29 cellular contexts compared by ENCODE assay signal in the genomic region with DNA sequence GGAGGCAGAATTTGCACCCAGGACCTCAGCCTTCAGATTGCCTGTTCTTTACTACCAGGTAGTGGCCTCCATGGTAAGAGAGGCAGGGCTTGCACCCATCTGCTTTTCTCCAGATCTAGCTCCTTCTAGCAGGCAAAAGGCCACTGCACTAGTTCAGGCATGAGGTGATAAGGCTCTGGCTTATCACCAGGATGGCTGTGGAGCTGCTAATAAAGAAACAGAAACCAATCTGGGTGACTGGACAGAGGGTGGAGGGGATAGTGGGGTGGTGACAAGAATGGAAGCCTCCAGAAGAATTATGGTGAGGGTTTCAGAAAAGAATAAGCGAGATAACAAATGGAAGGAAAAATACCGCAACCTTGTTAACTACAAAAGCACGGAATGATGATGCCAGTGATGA. TPM values are rescaled to one million over a fixed set of nuclear protein-coding genes. Genes with fewer than 3 reads are reported as not detected.
"Had no signal": no experiment of that assay in that cellular context is flagged by ENCODE, and none has a peak within 500 bp of the region (broad histone marks: within the 10 kb centered on the region; RNA-seq: fewer than 3 reads in every experiment).

No MANE protein-coding gene starts in this region.

- H3K27ac ChIP-seq: ascending aorta, coronary artery, dorsolateral prefrontal cortex, gastroesophageal sphincter, neural progenitor cell, upper lobe of right lung, VCaP had no signal

- ATAC-seq: activated CD4-positive, CD25-positive, alpha-beta regulatory T cell treated with anti-CD3 and anti-CD28 coated beads, Interleukin-2, amount 50 U/mL, for 24 hours; gastroesophageal sphincter; left cardiac atrium; natural killer cell; right cardiac atrium; stimulated activated naive CD8-positive, alpha-beta T cell treated with anti-CD3 and anti-CD28 coated beads, Interleukin-15, Interleukin-2, amounts not matched to agents 100 U/mL and 50 U/mL, for 24 hours; upper lobe of right lung had no signal

- DNase-seq: activated CD4-positive, alpha-beta memory T cell treated with anti-CD3 and anti-CD28 coated beads for 36 hours; activated CD4-positive, alpha-beta T cell treated with anti-CD3 and anti-CD28 coated beads for 48 hours; activated CD8-positive, alpha-beta memory T cell treated with anti-CD3 and anti-CD28 coated beads, Interleukin-2, amount 50 U/mL, for 48 hours; activated gamma-delta T cell; activated naive CD4-positive, alpha-beta T cell treated with anti-CD3 and anti-CD28 coated beads, Interleukin-2, amount 10 ng/mL, durations not matched to agents 7 days and 5 days; activated naive CD8-positive, alpha-beta T cell treated with anti-CD3 and anti-CD28 coated beads, Interleukin-2, amount 10 ng/mL, durations not matched to agents 7 days and 5 days; activated T-cell treated with anti-CD3 and anti-CD28 coated beads, Interleukin-2, amount 50 U/mL, for 24 hours; dorsolateral prefrontal cortex; effector memory CD4-positive, alpha-beta T cell; hippocampal formation; left cardiac atrium; mammary epithelial cell; natural killer cell; occipital lobe; right cardiac atrium; stimulated activated CD4-positive, alpha-beta T cell treated with anti-CD3 and anti-CD28 coated beads, Interleukin-2, amount 100 ng/mL, for 48 hours; stimulated activated naive CD8-positive, alpha-beta T cell treated with anti-CD3 and anti-CD28 coated beads, Interleukin-15, Interleukin-2, amounts not matched to agents 100 U/mL and 50 U/mL, for 24 hours; T-helper 2 cell; upper lobe of right lung had no signal

- H3K9me3 Mint-ChIP-seq: activated CD4-positive, alpha-beta memory T cell treated with anti-CD3 and anti-CD28 coated beads for 36 hours; activated naive CD4-positive, alpha-beta T cell treated with anti-CD3 and anti-CD28 coated beads, Interleukin-2, amount 10 ng/mL, durations not matched to agents 7 days and 5 days; activated naive CD8-positive, alpha-beta T cell treated with anti-CD3 and anti-CD28 coated beads, Interleukin-2, amount 10 ng/mL, durations not matched to agents 7 days and 5 days; activated T-cell treated with anti-CD3 and anti-CD28 coated beads, Interleukin-2, amount 50 U/mL, for 24 hours; brain; natural killer cell; neural progenitor cell had no signal

- H3K4me3 Mint-ChIP-seq: activated CD4-positive, alpha-beta memory T cell treated with anti-CD3 and anti-CD28 coated beads for 36 hours; activated naive CD4-positive, alpha-beta T cell treated with anti-CD3 and anti-CD28 coated beads, Interleukin-2, amount 10 ng/mL, durations not matched to agents 7 days and 5 days; activated naive CD8-positive, alpha-beta T cell treated with anti-CD3 and anti-CD28 coated beads, Interleukin-2, amount 10 ng/mL, durations not matched to agents 7 days and 5 days; activated T-cell treated with anti-CD3 and anti-CD28 coated beads, Interleukin-2, amount 50 U/mL, for 24 hours; brain; neural progenitor cell had no signal

- H3K4me3 ChIP-seq: ascending aorta, coronary artery, dorsolateral prefrontal cortex, gastroesophageal sphincter, neural progenitor cell, upper lobe of right lung had no signal

- H3K4me1 ChIP-seq: ascending aorta, gastroesophageal sphincter, upper lobe of right lung had no signal

- H3K9me3 ChIP-seq: ascending aorta, gastroesophageal sphincter, upper lobe of right lung had no signal

- H3K4me1 Mint-ChIP-seq: brain had no signal

- H3K27me3 Mint-ChIP-seq: activated CD4-positive, alpha-beta memory T cell treated with anti-CD3 and anti-CD28 coated beads for 36 hours; activated naive CD4-positive, alpha-beta T cell treated with anti-CD3 and anti-CD28 coated beads, Interleukin-2, amount 10 ng/mL, durations not matched to agents 7 days and 5 days; activated naive CD8-positive, alpha-beta T cell treated with anti-CD3 and anti-CD28 coated beads, Interleukin-2, amount 10 ng/mL, durations not matched to agents 7 days and 5 days; activated T-cell treated with anti-CD3 and anti-CD28 coated beads, Interleukin-2, amount 50 U/mL, for 24 hours had no signal

- H3K36me3 Mint-ChIP-seq: activated CD4-positive, alpha-beta memory T cell treated with anti-CD3 and anti-CD28 coated beads for 36 hours; activated naive CD4-positive, alpha-beta T cell treated with anti-CD3 and anti-CD28 coated beads, Interleukin-2, amount 10 ng/mL, durations not matched to agents 7 days and 5 days; activated naive CD8-positive, alpha-beta T cell treated with anti-CD3 and anti-CD28 coated beads, Interleukin-2, amount 10 ng/mL, durations not matched to agents 7 days and 5 days; brain; natural killer cell had no signal

- H3K9ac ChIP-seq: neural progenitor cell had no signal

- FAIRE-seq: keratinocyte had no signal

- H3K27ac Mint-ChIP-seq: activated CD4-positive, alpha-beta memory T cell treated with anti-CD3 and anti-CD28 coated beads for 36 hours; activated naive CD4-positive, alpha-beta T cell treated with anti-CD3 and anti-CD28 coated beads, Interleukin-2, amount 10 ng/mL, durations not matched to agents 7 days and 5 days; activated naive CD8-positive, alpha-beta T cell treated with anti-CD3 and anti-CD28 coated beads, Interleukin-2, amount 10 ng/mL, durations not matched to agents 7 days and 5 days; activated T-cell treated with anti-CD3 and anti-CD28 coated beads, Interleukin-2, amount 50 U/mL, for 24 hours; natural killer cell; neural progenitor cell had no signal

- H3K36me3 ChIP-seq: ascending aorta, gastroesophageal sphincter, neural progenitor cell, upper lobe of right lung had no signal

- H3K27me3 ChIP-seq: ascending aorta, dorsolateral prefrontal cortex, neural progenitor cell, upper lobe of right lung had no signal

RNA-seq across cellular contexts. Expression of a gene that starts 38.9 kb away (rescaled TPM):
- polyA plus RNA-seq: mammary epithelial cell had no signal

RNA-seq across cellular contexts. Expression of a gene that starts 49.9 kb away (rescaled TPM):
- total RNA-seq: fibroblast of villous mesenchyme, subcutaneous adipose tissue had no signal
